29 cellular contexts compared by ENCODE assay signal in the genomic region with DNA sequence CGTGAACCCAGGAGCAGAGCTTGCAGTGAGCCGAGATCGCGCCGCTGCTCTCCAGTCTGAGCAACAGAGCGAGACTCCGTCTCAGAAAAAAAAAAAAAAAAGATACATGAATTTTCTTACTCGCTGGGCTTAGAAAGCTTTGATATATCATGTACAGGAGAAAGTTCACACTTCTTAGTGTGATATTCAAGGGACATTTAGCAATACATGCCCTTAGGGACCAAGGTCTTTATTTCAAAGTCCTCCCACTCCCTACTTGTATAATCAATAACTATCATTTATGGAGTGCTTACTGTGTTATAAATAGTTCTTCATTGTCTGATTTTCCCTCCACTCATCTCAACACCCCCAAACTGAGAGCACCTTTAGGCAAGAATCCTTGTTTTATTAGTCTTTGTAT.
"Had no signal": no experiment of that assay in that cellular context is flagged by ENCODE, and none has a peak within 500 bp of the region (broad histone marks: within the 10 kb centered on the region; RNA-seq: fewer than 3 reads in every experiment).

No MANE protein-coding gene starts in this region.

- FAIRE-seq: keratinocyte, pancreas had no signal

- H3K4me1 Mint-ChIP-seq: neural crest cell had no signal

- H3K4me3 ChIP-seq: heart right ventricle, hepatocyte, left lung, lung, pancreas, prostate gland, sigmoid colon, smooth muscle cell, tibial nerve, uterus had no signal

- H3K27ac ChIP-seq: heart right ventricle, hepatocyte, pancreas, prostate gland, tibial nerve, uterus had no signal

- H3K27ac Mint-ChIP-seq: naive thymus-derived CD8-positive, alpha-beta T cell; type B pancreatic cell had no signal

- H3K27me3 Mint-ChIP-seq: naive thymus-derived CD8-positive, alpha-beta T cell; stimulated activated memory B cell treated with anti-CD40 and anti-IgM and Interleukin-4, amounts not matched to agents 10 μg/mL and 1 μg/mL and 100 μg/mL, for 72 hours; type B pancreatic cell had no signal

- H3K9me3 ChIP-seq: heart right ventricle, left lung, pancreas, prostate gland, sigmoid colon, tibial nerve, uterus had no signal

- H3K27me3 ChIP-seq: heart right ventricle, hepatocyte, left lung, pancreas, sigmoid colon, tibial nerve, uterus had no signal

- DNase-seq: heart right ventricle; kidney glomerular epithelial cell; left cardiac atrium; left lung; midbrain; naive thymus-derived CD8-positive, alpha-beta T cell; nucleus accumbens; pancreas; posterior cingulate gyrus; retina; right cardiac atrium; sigmoid colon; stimulated activated CD4-positive, alpha-beta T cell treated with anti-CD3 and anti-CD28 coated beads, Interleukin-1b, Interleukin-23, amount 100 ng/mL, for 48 hours; stimulated activated CD4-positive, alpha-beta T cell treated with anti-CD3 and anti-CD28 coated beads, Interleukin-2, amount 100 ng/mL, for 48 hours; stimulated activated CD4-positive, alpha-beta T cell treated with anti-CD3 and anti-CD28 coated beads, Interleukin-4, amount 100 ng/mL, for 4 hours; stimulated activated CD8-positive, alpha-beta memory T cell treated with anti-CD3 and anti-CD28 coated beads, Interleukin-4, amount 100 ng/mL, for 48 hours; stimulated activated naive CD4-positive, alpha-beta T cell treated with Interleukin-2 at 50 U/mL for 16 hours; substantia nigra; uterus had no signal

- ATAC-seq: heart right ventricle; left lung; naive thymus-derived CD8-positive, alpha-beta T cell; pancreas; right cardiac atrium; stimulated activated memory B cell treated with anti-CD40 and anti-IgM and Interleukin-4, amounts not matched to agents 10 μg/mL and 1 μg/mL and 100 μg/mL, for 72 hours had no signal

- H3K4me3 Mint-ChIP-seq: naive thymus-derived CD8-positive, alpha-beta T cell; nephron; neural crest cell; stimulated activated memory B cell treated with anti-CD40 and anti-IgM and Interleukin-4, amounts not matched to agents 10 μg/mL and 1 μg/mL and 100 μg/mL, for 72 hours; type B pancreatic cell had no signal

- H3K9me3 Mint-ChIP-seq: naive thymus-derived CD8-positive, alpha-beta T cell; nephron; neural crest cell had no signal

- H3K36me3 ChIP-seq: pancreas, prostate gland, uterus had no signal

- H3K4me1 ChIP-seq: left lung had no signal
